ENCODE assay signal across 9 cellular contexts in the genomic region with DNA sequence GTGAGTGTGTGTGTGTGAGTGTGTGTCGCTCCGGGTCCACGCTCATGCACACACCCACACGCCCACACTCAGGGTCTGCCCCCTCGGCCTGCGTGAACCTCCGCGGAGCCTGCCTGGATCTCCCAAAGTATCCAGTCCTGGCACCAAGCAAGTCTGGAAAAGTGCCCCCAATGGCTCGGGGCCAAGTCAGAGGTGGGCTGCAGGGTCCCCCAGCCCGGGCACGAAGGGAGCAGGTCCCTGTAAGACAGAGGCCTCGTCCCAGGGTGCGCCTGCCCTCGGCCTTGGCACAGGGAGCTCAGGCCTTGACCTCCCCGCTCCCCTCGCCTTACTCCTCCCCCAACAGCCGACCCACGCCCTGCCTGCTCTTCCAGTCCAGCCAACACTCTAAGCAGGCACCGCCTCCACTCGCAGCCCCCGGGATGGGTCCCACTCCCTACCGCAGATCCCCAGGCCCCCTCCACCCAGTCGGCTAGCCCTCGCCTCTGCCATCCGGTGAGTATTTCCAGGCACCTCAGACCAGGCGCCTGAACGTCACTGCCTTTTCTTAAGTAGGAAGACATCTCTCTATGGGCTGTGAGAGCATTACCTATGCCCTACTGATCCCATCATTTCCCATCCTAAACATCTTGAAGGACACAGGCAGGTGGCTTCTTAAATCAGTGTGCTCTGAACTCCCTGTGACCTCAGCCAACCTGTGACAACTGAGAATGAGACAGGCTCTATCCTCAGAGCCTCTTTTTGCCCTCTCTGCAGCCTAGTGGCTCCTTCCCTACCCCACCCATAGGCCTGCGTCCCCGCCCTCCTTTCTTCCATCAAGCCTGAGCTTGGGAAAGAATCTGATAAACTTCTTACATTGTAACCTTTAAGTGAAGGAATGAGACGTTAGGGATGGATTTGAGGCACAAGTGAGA. TPM values are rescaled to one million over a fixed set of nuclear protein-coding genes. Genes with fewer than 3 reads are reported as not detected.
DNase-seq lines count a peak whose midpoint lies in the region; ATAC-seq and TF ChIP-seq lines count a peak whose summit lies in the region.
"Had no signal": no experiment of that assay in that cellular context is flagged by ENCODE, and none has a peak within 500 bp of the region (broad histone marks: within the 10 kb centered on the region; RNA-seq: fewer than 3 reads in every experiment).

No MANE protein-coding gene starts in this region.

- peaks cover 7 to 51% (median 30%) of the 10 kb centered on the region in 4 donors for H3K4me1 ChIP-seq in liver (ENCODE audit: control insufficient read depth in 4 of 4, insufficient read depth in 4 of 4, low read length in 3 of 4)

- no peaks in the 10 kb centered on the region for H3K27me3 ChIP-seq in liver (ENCODE audit: control insufficient read depth in 4 of 4, insufficient read depth in 4 of 4, low read length in 3 of 4)

- H3K27ac ChIP-seq in caudate nucleus (ENCODE audit: low read depth, low read length): peak overlapping the region; percentile 85
- H3K27ac ChIP-seq in liver (ENCODE audit: low read depth in 1 of 2, low read length in 2 of 2): peak overlapping the region; percentile 93 to 98
- H3K27ac ChIP-seq in temporal lobe (ENCODE audit: low read depth, low read length): peak overlapping the region; percentile 74
- H3K27ac ChIP-seq: SK-N-MC had no signal

- no peak for TF ChIP-seq CTCF in liver (IDR thresholded peaks at IDR 0.05; ENCODE audit: low read depth, low read length, missing input control)

- ATAC-seq in GM19397 (IDR thresholded peaks at IDR 0.05; ENCODE audit: unreplicated experiment): no peak

- no peak for TF ChIP-seq RAD21 in liver (IDR thresholded peaks at IDR 0.05)

- peak; percentile 24 for DNase-seq in DMS53 treated with DMSO at 0.1 percent for 48 hours (lab: John Stamatoyannopoulos, UW; ENCODE audit: unreplicated experiment)
- peak; percentile 30 for DNase-seq in HuH-7 (ENCODE audit: low spot score)
- DNase-seq in caudate nucleus (lab: John Stamatoyannopoulos, UW): peak in 6 of 61 donors; percentile 21 to 63 (median 40)
- DNase-seq in NCI-H1694 (lab: John Stamatoyannopoulos, UW): no peak
- no peak for DNase-seq in COLO829 (ENCODE audit: low spot score)

- H3K4me3 ChIP-seq in liver (ENCODE audit: low read depth in 1 of 3, low read length in 3 of 3): peak overlapping the region; percentile 60 to 83 (median 67)
- H3K4me3 ChIP-seq: SK-N-MC had no signal

- no peaks in the 10 kb centered on the region for H3K9me3 ChIP-seq in liver (ENCODE audit: control insufficient read depth in 4 of 4, low read length in 3 of 4)

- peaks cover 0 to 10% (median 2%) of the 10 kb centered on the region in 4 donors for H3K36me3 ChIP-seq in liver (ENCODE audit: control insufficient read depth in 4 of 4, insufficient read depth in 3 of 4, low read depth in 1 of 4, low read length in 3 of 4)

- peak overlapping the region; percentile 74 to 78 for H3K9ac ChIP-seq in liver (ENCODE audit: low read depth in 1 of 2, low read length in 2 of 2)

- WGBS in liver: 15% methylated on average over 30 of the region's 30 CpGs

TF ChIP-seq in liver, 16 proteins besides CTCF, POLR2A, EP300 and RAD21:
- TF ChIP-seq HNF4A (conservative IDR thresholded peaks at IDR 0.05) (peak; percentile 12 to 22), FOXA2 (IDR thresholded peaks at IDR 0.05) (no peak), RXRA (IDR thresholded peaks at IDR 0.05) (peak; percentile 48 to 50), NR2F2 (IDR thresholded peaks at IDR 0.05) (peak; percentile 70)

RNA-seq across cellular contexts. Expression of a gene that starts 0.7 kb away (rescaled TPM):
- 100 to 1,000 TPM in 1 of 2 donors, 10 to 100 TPM in 1; 22.1 to 108 TPM for total RNA-seq in liver
- 10 to 100 TPM; 35.7 to 72.0 TPM for polyA plus RNA-seq in liver
- total RNA-seq in temporal lobe: 8.4 TPM

RNA-seq across cellular contexts. Expression of a gene that starts 11.7 kb away (rescaled TPM):
- total RNA-seq in liver (1 to 10 TPM; 1.9 to 2.1 TPM), temporal lobe (0.49 TPM)
- polyA plus RNA-seq in liver: under 1 TPM; 0.26 to 0.66 TPM

Comparison
In these comparisons a context has a peak if more than half of its experiments do, and no peak if none do; other contexts are left out.
1. DNase-seq: peak in DMS53 treated with DMSO at 0.1 percent for 48 hours (single experiment) and HuH-7 (single experiment); none in NCI-H1694 (single experiment) and COLO829 (single experiment).
2. Peak in every context shown above with its lines, with median percentiles within 50 percentile points of each other: H3K27ac ChIP-seq.